Comparison of ENCODE assay signal across 13 cellular contexts in genomic region chr6:25414755-25415154, GRCh38.
"Had no signal": no experiment of that assay in that cellular context is flagged by ENCODE, and none has a peak within 500 bp of the region (broad histone marks: within the 10 kb centered on the region; RNA-seq: fewer than 3 reads in every experiment).

No MANE protein-coding gene starts in this region.

- H3K36me3 ChIP-seq: brain microvascular endothelial cell, upper lobe of left lung had no signal

- H3K4me3 Mint-ChIP-seq: activated CD4-positive, alpha-beta T cell treated with anti-CD3 and anti-CD28 coated beads, Interleukin-2, amount 10 ng/mL, durations not matched to agents 24 days and 14 days; activated naive CD8-positive, alpha-beta T cell treated with anti-CD3 and anti-CD28 coated beads for 36 hours; activated T-helper 1 cell treated with anti-CD3 and anti-CD28 coated beads, Interleukin-12 subunit alpha, Interleukin-12 subunit beta, Interleukin-2, Interleukin-4 antibody, amounts not matched to agents 30 ng/mL and 10 ng/mL and 1 ng/mL, durations not matched to agents 14 hours and 24 hours and 36 hours had no signal

- DNase-seq: activated CD4-positive, alpha-beta T cell treated with anti-CD3 and anti-CD28 coated beads, Interleukin-2, amount 10 ng/mL, durations not matched to agents 24 days and 14 days; activated CD4-positive, CD25-positive, alpha-beta regulatory T cell; activated naive CD8-positive, alpha-beta T cell treated with anti-CD3 and anti-CD28 coated beads for 36 hours; anterior cingulate cortex; brain microvascular endothelial cell; effector CD8-positive, alpha-beta T cell; hippocampal formation; kidney; stimulated activated CD4-positive, alpha-beta T cell treated with anti-CD3 and anti-CD28 coated beads, Interleukin-2, amount 100 ng/mL, for 48 hours; stimulated activated naive CD4-positive, alpha-beta T cell; T-helper 2 cell; upper lobe of left lung had no signal

- H3K27me3 ChIP-seq: brain microvascular endothelial cell, upper lobe of left lung had no signal

- H3K9me3 Mint-ChIP-seq: activated T-helper 1 cell treated with anti-CD3 and anti-CD28 coated beads, Interleukin-12 subunit alpha, Interleukin-12 subunit beta, Interleukin-2, Interleukin-4 antibody, amounts not matched to agents 30 ng/mL and 10 ng/mL and 1 ng/mL, durations not matched to agents 14 hours and 24 hours and 36 hours had no signal

- H3K9me3 ChIP-seq: upper lobe of left lung had no signal

- H3K27ac Mint-ChIP-seq: activated CD4-positive, alpha-beta T cell treated with anti-CD3 and anti-CD28 coated beads, Interleukin-2, amount 10 ng/mL, durations not matched to agents 24 days and 14 days; activated naive CD8-positive, alpha-beta T cell treated with anti-CD3 and anti-CD28 coated beads for 36 hours; activated T-helper 1 cell treated with anti-CD3 and anti-CD28 coated beads, Interleukin-12 subunit alpha, Interleukin-12 subunit beta, Interleukin-2, Interleukin-4 antibody, amounts not matched to agents 30 ng/mL and 10 ng/mL and 1 ng/mL, durations not matched to agents 14 hours and 24 hours and 36 hours had no signal

- H3K27me3 Mint-ChIP-seq: activated naive CD8-positive, alpha-beta T cell treated with anti-CD3 and anti-CD28 coated beads for 36 hours had no signal

- H3K27ac ChIP-seq: brain microvascular endothelial cell had no signal

- H3K4me3 ChIP-seq: upper lobe of left lung had no signal
